ENCODE assay signal across 21 cellular contexts in genomic region chr1:53319296-53320101, GRCh38. TPM values are rescaled to one million over a fixed set of nuclear protein-coding genes. Genes with fewer than 3 reads are reported as not detected.
A peak's percentile ranks its signal among the peaks of the same experiment; 100 is the strongest.
DNase-seq lines count a peak whose midpoint lies in the region; ATAC-seq and TF ChIP-seq lines count a peak whose summit lies in the region.
"Had no signal": no experiment of that assay in that cellular context is flagged by ENCODE, and none has a peak within 500 bp of the region (broad histone marks: within the 10 kb centered on the region; RNA-seq: fewer than 3 reads in every experiment).

No MANE protein-coding gene starts in this region.

- peak overlapping the region; percentile 75 for H3K27ac Mint-ChIP-seq in nephron progenitor cell
- no peak overlapping the region for H3K27ac Mint-ChIP-seq in activated CD4-positive, alpha-beta memory T cell treated with anti-CD3 and anti-CD28 coated beads, Interleukin-2, amount 10 ng/mL, durations not matched to agents 7 days and 5 days
- H3K27ac Mint-ChIP-seq: activated naive CD8-positive, alpha-beta T cell treated with anti-CD3 and anti-CD28 coated beads for 36 hours had no signal

- CTCF ChIA-PET in RWPE1 (lab: Yijun Ruan, JAX) = interaction anchor here (0.5 kb wide), 1 partner anchor 429 kb away, joined by 5 read pairs; no protein-coding TSS in a partner anchor
- CTCF ChIA-PET in activated CD4-positive, alpha-beta memory T cell treated with anti-CD3 and anti-CD28 coated beads, Interleukin-2, amount 10 ng/mL, durations not matched to agents 7 days and 5 days (lab: Charles Lee) = no interaction called here

- H3K27me3 Mint-ChIP-seq in nephron progenitor cell (ENCODE audit: low read depth, poor library complexity) = no peaks in the 10 kb centered on the region
- H3K27me3 Mint-ChIP-seq in activated CD4-positive, alpha-beta memory T cell treated with anti-CD3 and anti-CD28 coated beads, Interleukin-2, amount 10 ng/mL, durations not matched to agents 7 days and 5 days = no peaks in the 10 kb centered on the region
- H3K27me3 Mint-ChIP-seq: activated CD8-positive, alpha-beta memory T cell treated with anti-CD3 and anti-CD28 coated beads, Interleukin-2, amount 10 ng/mL, durations not matched to agents 7 days and 5 days; activated naive CD8-positive, alpha-beta T cell treated with anti-CD3 and anti-CD28 coated beads for 36 hours had no signal

- H3K9me3 Mint-ChIP-seq in nephron progenitor cell = no peaks in the 10 kb centered on the region
- no peaks in the 10 kb centered on the region for H3K9me3 Mint-ChIP-seq in activated CD4-positive, alpha-beta memory T cell treated with anti-CD3 and anti-CD28 coated beads, Interleukin-2, amount 10 ng/mL, durations not matched to agents 7 days and 5 days
- H3K9me3 Mint-ChIP-seq: activated naive CD8-positive, alpha-beta T cell treated with anti-CD3 and anti-CD28 coated beads for 36 hours had no signal

- no peak overlapping the region for H3K4me3 Mint-ChIP-seq in nephron progenitor cell
- H3K4me3 Mint-ChIP-seq in activated CD4-positive, alpha-beta memory T cell treated with anti-CD3 and anti-CD28 coated beads, Interleukin-2, amount 10 ng/mL, durations not matched to agents 7 days and 5 days = no peak overlapping the region
- H3K4me3 Mint-ChIP-seq: activated CD8-positive, alpha-beta memory T cell treated with anti-CD3 and anti-CD28 coated beads, Interleukin-2, amount 10 ng/mL, durations not matched to agents 7 days and 5 days; activated naive CD8-positive, alpha-beta T cell treated with anti-CD3 and anti-CD28 coated beads for 36 hours had no signal

- H3K27ac ChIP-seq in RWPE1 = peak overlapping the region; percentile 19; the same call in 1 of the 2 replicates
- H3K27ac ChIP-seq: esophagus muscularis mucosa, gastroesophageal sphincter, prostate gland, stomach, upper lobe of left lung had no signal

- ATAC-seq in HG02884 (IDR thresholded peaks at IDR 0.05; ENCODE audit: unreplicated experiment) = no peak
- ATAC-seq: activated CD8-positive, alpha-beta memory T cell treated with anti-CD3 and anti-CD28 coated beads, Interleukin-2, amount 10 ng/mL, durations not matched to agents 7 days and 5 days; gastroesophageal sphincter had no signal

- TF ChIP-seq CTCF in RWPE1 (conservative IDR thresholded peaks at IDR 0.05; ENCODE audit: low read depth) (no peak), nephron progenitor cell (IDR thresholded peaks at IDR 0.05) (no peak)

- peaks cover 4% of the 10 kb centered on the region for H3K36me3 Mint-ChIP-seq in nephron progenitor cell (ENCODE audit: low read depth)
- peaks cover 50% of the 10 kb centered on the region for H3K36me3 Mint-ChIP-seq in activated CD4-positive, alpha-beta memory T cell treated with anti-CD3 and anti-CD28 coated beads, Interleukin-2, amount 10 ng/mL, durations not matched to agents 7 days and 5 days (ENCODE audit: low read depth)

- DNase-seq in DMS 273 (lab: John Stamatoyannopoulos, UW; ENCODE audit: unreplicated experiment) (peak; percentile 97), NCI-H1694 (lab: John Stamatoyannopoulos, UW) (peak; percentile 95), RWPE1 (ENCODE audit: low spot score) (no peak), nephron progenitor cell (no peak), putamen (ENCODE audit: low spot score) (no peak)
- no peak for DNase-seq in activated CD4-positive, alpha-beta memory T cell treated with anti-CD3 and anti-CD28 coated beads, Interleukin-2, amount 10 ng/mL, durations not matched to agents 7 days and 5 days
- DNase-seq: activated CD8-positive, alpha-beta memory T cell treated with anti-CD3 and anti-CD28 coated beads, Interleukin-2, amount 10 ng/mL, durations not matched to agents 7 days and 5 days; activated naive CD8-positive, alpha-beta T cell treated with anti-CD3 and anti-CD28 coated beads for 36 hours; effector CD8-positive, alpha-beta T cell; EL; KG1; NCI-H226; small intestine; stimulated activated CD4-positive, alpha-beta T cell treated with anti-CD3 and anti-CD28 coated beads, Interleukin-2, amount 100 ng/mL, for 48 hours; stomach; SW 1271; upper lobe of left lung had no signal

- peaks cover 92% of the 10 kb centered on the region for H3K4me1 Mint-ChIP-seq in nephron progenitor cell
- H3K4me1 Mint-ChIP-seq in activated CD4-positive, alpha-beta memory T cell treated with anti-CD3 and anti-CD28 coated beads, Interleukin-2, amount 10 ng/mL, durations not matched to agents 7 days and 5 days = peaks cover 31% of the 10 kb centered on the region

- POLR2A ChIA-PET in RWPE1 (lab: Yijun Ruan, JAX; ENCODE audit: low non-redundant PET) = no interaction called here
- POLR2A ChIA-PET in activated CD4-positive, alpha-beta memory T cell treated with anti-CD3 and anti-CD28 coated beads, Interleukin-2, amount 10 ng/mL, durations not matched to agents 7 days and 5 days (lab: Charles Lee) = interaction anchor here (1.3 kb wide), 1 partner anchor 26 kb away, joined by 3 read pairs; no protein-coding TSS in a partner anchor

RNA-seq across cellular contexts. Expression of gene LRP8, which starts 8.4 kb away (rescaled TPM):
- 10 to 100 TPM; 51.5 to 52.7 TPM for total RNA-seq in activated CD4-positive, alpha-beta memory T cell treated with anti-CD3 and anti-CD28 coated beads, Interleukin-2, amount 10 ng/mL, durations not matched to agents 7 days and 5 days

Comparison
In these comparisons a context has a peak if more than half of its experiments do, and no peak if none do; other contexts are left out.
1. DNase-seq: peak in DMS 273 (single experiment) and NCI-H1694 (single experiment); none in RWPE1 (single experiment), nephron progenitor cell (single experiment), activated CD4-positive, alpha-beta memory T cell treated with anti-CD3 and anti-CD28 coated beads, Interleukin-2, amount 10 ng/mL, durations not matched to agents 7 days and 5 days (single experiment) and putamen (single experiment).